Comparison of ENCODE assay signal across 20 cellular contexts in the genomic region with DNA sequence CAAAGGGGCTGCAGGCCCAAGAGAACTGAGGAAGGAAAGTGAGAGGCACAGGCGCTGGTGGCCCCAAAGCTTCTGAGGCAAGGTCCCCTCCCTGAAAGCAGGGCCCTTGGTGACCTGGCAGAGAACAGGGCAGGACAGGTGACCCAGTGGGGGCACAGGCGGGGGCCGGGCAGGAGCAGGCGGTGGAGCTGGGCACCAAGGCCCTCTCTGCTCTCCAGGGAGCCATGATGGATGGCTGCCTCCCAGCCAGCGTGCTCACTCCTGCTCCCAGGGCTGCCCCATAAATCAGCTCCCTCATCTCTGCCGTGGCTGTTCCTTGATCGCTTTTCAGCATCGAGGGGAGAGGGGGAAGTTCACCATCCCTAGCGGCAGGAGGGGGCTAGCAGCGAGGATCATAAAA. TPM values are rescaled to one million over a fixed set of nuclear protein-coding genes. Genes with fewer than 3 reads are reported as not detected.
"Had no signal": no experiment of that assay in that cellular context is flagged by ENCODE, and none has a peak within 500 bp of the region (broad histone marks: within the 10 kb centered on the region; RNA-seq: fewer than 3 reads in every experiment).

No MANE protein-coding gene starts in this region.

- H3K27me3 ChIP-seq: colonic mucosa, right lobe of liver had no signal

- H3K27ac ChIP-seq: colonic mucosa, left ventricle myocardium inferior, parathyroid adenoma, right lobe of liver had no signal

- H3K79me2 ChIP-seq: parathyroid adenoma had no signal

- H3K9me3 ChIP-seq: colonic mucosa, right lobe of liver had no signal

- H3K4me1 ChIP-seq: colonic mucosa, left ventricle myocardium inferior, parathyroid adenoma, right lobe of liver had no signal

- H2AFZ ChIP-seq: parathyroid adenoma had no signal

- ATAC-seq: activated CD8-positive, alpha-beta memory T cell treated with anti-CD3 and anti-CD28 coated beads, Interleukin-2, amount 10 ng/mL, durations not matched to agents 7 days and 5 days; activated T-helper 17 cell treated with anti-CD3 and anti-CD28 coated beads, Interleukin-2, amount 50 U/mL, for 72 hours; stimulated activated naive CD8-positive, alpha-beta T cell treated with anti-CD3 and anti-CD28 coated beads, Interleukin-15, amount 100 ng/mL, for 72 hours had no signal

- H3K36me3 ChIP-seq: colonic mucosa, left ventricle myocardium inferior, right lobe of liver had no signal

- DNase-seq: activated B cell treated with CpG ODN at 0.5 μM for 24 hours; activated CD4-positive, alpha-beta memory T cell treated with anti-CD3 and anti-CD28 coated beads, Interleukin-2, amount 10 ng/mL, durations not matched to agents 7 days and 5 days; activated CD4-positive, alpha-beta T cell treated with anti-CD3 and anti-CD28 coated beads for 48 hours; activated CD8-positive, alpha-beta memory T cell treated with anti-CD3 and anti-CD28 coated beads, Interleukin-2, amount 10 ng/mL, durations not matched to agents 7 days and 5 days; activated naive CD4-positive, alpha-beta T cell; activated naive CD8-positive, alpha-beta T cell treated with anti-CD3 and anti-CD28 coated beads for 36 hours; activated T-cell treated with anti-CD3 and anti-CD28 coated beads, Interleukin-2, amount 50 U/mL, for 1 hour; central memory CD4-positive, alpha-beta T cell; colonic mucosa; erythroblast; head of caudate nucleus; left ventricle myocardium inferior; mammary epithelial cell; right lobe of liver; small intestine; stimulated activated CD4-positive, alpha-beta T cell treated with anti-CD3 and anti-CD28 coated beads, Interleukin-15, amount 100 ng/mL, for 24 hours; stimulated activated CD4-positive, alpha-beta T cell treated with anti-CD3 and anti-CD28 coated beads, Interleukin-2, amount 100 ng/mL, for 48 hours; stimulated activated naive CD8-positive, alpha-beta T cell treated with anti-CD3 and anti-CD28 coated beads, Interleukin-15, amount 100 ng/mL, for 72 hours had no signal

- H3K4me3 ChIP-seq: colonic mucosa, left ventricle myocardium inferior, right lobe of liver had no signal

RNA-seq across cellular contexts. Expression of a gene that starts 22.0 kb away (rescaled TPM):
- total RNA-seq: activated B cell treated with CpG ODN at 0.5 μM for 24 hours, left ventricle myocardium inferior had no signal
